Comparison of ENCODE assay signal across 10 cellular contexts in genomic region chr19:55478364-55478763, GRCh38.
DNase-seq lines count a peak whose midpoint lies in the region; ATAC-seq and TF ChIP-seq lines count a peak whose summit lies in the region.
"Had no signal": no experiment of that assay in that cellular context is flagged by ENCODE, and none has a peak within 500 bp of the region (broad histone marks: within the 10 kb centered on the region; RNA-seq: fewer than 3 reads in every experiment).

No MANE protein-coding gene starts in this region.

- peaks cover 34% of the 10 kb centered on the region for H3K4me1 Mint-ChIP-seq in activated naive CD4-positive, alpha-beta T cell treated with anti-CD3 and anti-CD28 coated beads, Interleukin-2, amount 10 ng/mL, durations not matched to agents 7 days and 5 days
- H3K4me1 Mint-ChIP-seq in effector memory CD8-positive, alpha-beta T cell (ENCODE audit: low read depth in 2 of 2): peaks cover 23 to 33% of the 10 kb centered on the region in 2 donors
- H3K4me1 Mint-ChIP-seq in stimulated activated effector memory CD8-positive, alpha-beta T cell treated with anti-CD3 and anti-CD28 coated beads, Interleukin-12 subunit alpha, Interleukin-12 subunit beta, amount 100 ng/mL, for 72 hours: peaks cover 33% of the 10 kb centered on the region

- TF ChIP-seq CTCF in RWPE1 (conservative IDR thresholded peaks at IDR 0.05; ENCODE audit: low read depth): no peak
- TF ChIP-seq CTCF in foreskin fibroblast (IDR thresholded peaks at IDR 0.05; ENCODE audit: low read depth, low read length): no peak

- H3K27ac ChIP-seq in RWPE1: peak overlapping the region; percentile 91

- H3K4me3 Mint-ChIP-seq in activated naive CD4-positive, alpha-beta T cell treated with anti-CD3 and anti-CD28 coated beads, Interleukin-2, amount 10 ng/mL, durations not matched to agents 7 days and 5 days: peak overlapping the region; percentile 84
- H3K4me3 Mint-ChIP-seq in effector memory CD8-positive, alpha-beta T cell: peak overlapping the region; percentile 86 to 88
- peak overlapping the region; percentile 85 for H3K4me3 Mint-ChIP-seq in stimulated activated effector memory CD8-positive, alpha-beta T cell treated with anti-CD3 and anti-CD28 coated beads, Interleukin-12 subunit alpha, Interleukin-12 subunit beta, amount 100 ng/mL, for 72 hours

- DNase-seq in activated naive CD4-positive, alpha-beta T cell treated with anti-CD3 and anti-CD28 coated beads, Interleukin-2, amount 10 ng/mL, durations not matched to agents 7 days and 5 days: no peak
- DNase-seq in activated naive CD4-positive, alpha-beta T cell treated with anti-CD3 and anti-CD28 coated beads, Interleukin-2, amount 50 U/mL, for 16 hours: no peak
- DNase-seq in RWPE1 (ENCODE audit: low spot score): no peak
- no peak for DNase-seq in effector memory CD8-positive, alpha-beta T cell
- no peak for DNase-seq in stimulated activated effector memory CD8-positive, alpha-beta T cell treated with anti-CD3 and anti-CD28 coated beads, Interleukin-12 subunit alpha, Interleukin-12 subunit beta, amount 100 ng/mL, for 72 hours (ENCODE audit: low spot score in 2 of 2)
- DNase-seq in foreskin fibroblast: no peak
- DNase-seq: cortex of kidney, NCI-H2227 treated with DMSO at 0.1 percent for 48 hours had no signal

- CTCF ChIA-PET in activated naive CD4-positive, alpha-beta T cell treated with anti-CD3 and anti-CD28 coated beads, Interleukin-2, amount 10 ng/mL, durations not matched to agents 7 days and 5 days (lab: Charles Lee): interaction anchor here (1.1 kb wide), 1 partner anchor 19 kb away, joined by 3 read pairs; no protein-coding TSS in a partner anchor
- CTCF ChIA-PET in RWPE1 (lab: Yijun Ruan, JAX): interaction anchor here (0.9 to 1.2 kb wide), 2 partner anchors 11 to 47 kb away, joined by 5 to 6 read pairs; no protein-coding TSS in a partner anchor

- ATAC-seq in effector memory CD8-positive, alpha-beta T cell (replicated peaks): no peak
- ATAC-seq in stimulated activated effector memory CD8-positive, alpha-beta T cell treated with anti-CD3 and anti-CD28 coated beads, Interleukin-12 subunit alpha, Interleukin-12 subunit beta, amount 100 ng/mL, for 72 hours: no peak
- no peak for ATAC-seq in HG02840 (IDR thresholded peaks at IDR 0.05; ENCODE audit: low FRiP score, unreplicated experiment)
- no peak for ATAC-seq in HG02610 (IDR thresholded peaks at IDR 0.05; ENCODE audit: unreplicated experiment)

- H3K36me3 Mint-ChIP-seq in activated naive CD4-positive, alpha-beta T cell treated with anti-CD3 and anti-CD28 coated beads, Interleukin-2, amount 10 ng/mL, durations not matched to agents 7 days and 5 days: peaks cover 4% of the 10 kb centered on the region
- peaks cover 40% of the 10 kb centered on the region for H3K36me3 Mint-ChIP-seq in effector memory CD8-positive, alpha-beta T cell (ENCODE audit: insufficient read depth)
- peaks cover 21% of the 10 kb centered on the region for H3K36me3 Mint-ChIP-seq in stimulated activated effector memory CD8-positive, alpha-beta T cell treated with anti-CD3 and anti-CD28 coated beads, Interleukin-12 subunit alpha, Interleukin-12 subunit beta, amount 100 ng/mL, for 72 hours

- no peak overlapping the region for H3K27ac Mint-ChIP-seq in activated naive CD4-positive, alpha-beta T cell treated with anti-CD3 and anti-CD28 coated beads, Interleukin-2, amount 10 ng/mL, durations not matched to agents 7 days and 5 days
- H3K27ac Mint-ChIP-seq in effector memory CD8-positive, alpha-beta T cell: peak overlapping the region; percentile 24 to 72
- peak overlapping the region; percentile 48 for H3K27ac Mint-ChIP-seq in stimulated activated effector memory CD8-positive, alpha-beta T cell treated with anti-CD3 and anti-CD28 coated beads, Interleukin-12 subunit alpha, Interleukin-12 subunit beta, amount 100 ng/mL, for 72 hours

- no peaks in the 10 kb centered on the region for H3K9me3 Mint-ChIP-seq in activated naive CD4-positive, alpha-beta T cell treated with anti-CD3 and anti-CD28 coated beads, Interleukin-2, amount 10 ng/mL, durations not matched to agents 7 days and 5 days
- H3K9me3 Mint-ChIP-seq in effector memory CD8-positive, alpha-beta T cell: no peaks in the 10 kb centered on the region
- H3K9me3 Mint-ChIP-seq in stimulated activated effector memory CD8-positive, alpha-beta T cell treated with anti-CD3 and anti-CD28 coated beads, Interleukin-12 subunit alpha, Interleukin-12 subunit beta, amount 100 ng/mL, for 72 hours: no peaks in the 10 kb centered on the region

- POLR2A ChIA-PET in RWPE1 (lab: Yijun Ruan, JAX; ENCODE audit: low non-redundant PET): interaction anchor here (0.6 to 1.2 kb wide), 2 partner anchors 26 to 91 kb away, joined by 3 read pairs; no protein-coding TSS in a partner anchor

- H3K27me3 Mint-ChIP-seq in activated naive CD4-positive, alpha-beta T cell treated with anti-CD3 and anti-CD28 coated beads, Interleukin-2, amount 10 ng/mL, durations not matched to agents 7 days and 5 days: no peaks in the 10 kb centered on the region
- no peaks in the 10 kb centered on the region for H3K27me3 Mint-ChIP-seq in effector memory CD8-positive, alpha-beta T cell

- H3K4me3 ChIP-seq in foreskin fibroblast (ENCODE audit: low read depth in 1 of 2, low read length in 2 of 2): no peak overlapping the region
